In the genomic region with DNA sequence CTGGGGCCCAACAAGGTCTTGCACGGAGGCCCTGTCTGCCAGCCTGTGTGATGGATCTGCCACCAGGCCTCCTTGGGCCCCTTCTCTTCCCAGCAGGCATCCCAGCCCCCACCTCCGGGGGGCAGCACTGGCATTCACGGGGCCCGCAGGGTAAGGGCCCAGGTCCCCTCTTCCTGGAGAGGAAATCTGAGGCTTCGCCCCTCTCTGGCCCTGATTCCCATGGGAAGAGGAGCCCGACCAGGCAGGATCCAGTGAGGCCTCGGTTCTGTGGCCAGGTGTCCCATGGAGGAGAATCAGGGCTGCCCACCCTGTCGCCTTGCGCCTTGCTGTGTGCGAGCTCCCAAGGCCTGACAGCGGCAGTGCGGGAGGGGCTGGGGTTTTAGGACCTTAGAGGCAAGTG, we compare ENCODE assay signal across 13 cellular contexts. TPM values are rescaled to one million over a fixed set of nuclear protein-coding genes. Genes with fewer than 3 reads are reported as not detected.
A peak's percentile ranks its signal among the peaks of the same experiment; 100 is the strongest.
DNase-seq lines count a peak whose midpoint lies in the region; ATAC-seq and TF ChIP-seq lines count a peak whose summit lies in the region.
"Had no signal": no experiment of that assay in that cellular context is flagged by ENCODE, and none has a peak within 500 bp of the region (broad histone marks: within the 10 kb centered on the region; RNA-seq: fewer than 3 reads in every experiment).

No MANE protein-coding gene starts in this region.

- no peak overlapping the region for H4K5ac ChIP-seq in H9 (ENCODE audit: insufficient read length, low read depth, low read length)

- no peak overlapping the region for H2BK20ac ChIP-seq in H9 (ENCODE audit: low read depth, low read length, poor library complexity, severe bottlenecking)

- no peak overlapping the region for H4K8ac ChIP-seq in H9 (replicated peaks; ENCODE audit: insufficient read length, low read depth, low read length)

- H3K23ac ChIP-seq in H9 (ENCODE audit: insufficient read length, low read depth, low read length): no peak overlapping the region

- H3K27me3 ChIP-seq in DOHH2 (ENCODE audit: control insufficient read depth, low read length): no peaks in the 10 kb centered on the region
- H3K27me3 ChIP-seq in H9 (ENCODE audit: insufficient read depth, low read length): no peaks in the 10 kb centered on the region
- H3K27me3 ChIP-seq in naive thymus-derived CD4-positive, alpha-beta T cell (ENCODE audit: control insufficient read depth in 2 of 2, insufficient read depth in 2 of 2, low read length in 2 of 2): no peaks in the 10 kb centered on the region
- H3K27me3 ChIP-seq: Peyer's patch had no signal

- H3K4ac ChIP-seq in H9 (ENCODE audit: low read depth, low read length): no peak overlapping the region

- H3K4me3 Mint-ChIP-seq in H9: no peak overlapping the region
- no peak overlapping the region for H3K4me3 Mint-ChIP-seq in naive thymus-derived CD4-positive, alpha-beta T cell
- H3K4me3 Mint-ChIP-seq: brain; natural killer cell treated with Interleukin-12 subunit alpha and Interleukin-12 subunit beta and Interleukin-15 and Interleukin-18, amount 100 ng/mL, for 72 hours had no signal

- H4K91ac ChIP-seq in H9 (ENCODE audit: insufficient read length, low read depth, low read length): no peak overlapping the region

- no peaks in the 10 kb centered on the region for H3K27me3 Mint-ChIP-seq in H9 (ENCODE audit: low read depth)
- no peaks in the 10 kb centered on the region for H3K27me3 Mint-ChIP-seq in naive thymus-derived CD4-positive, alpha-beta T cell
- H3K27me3 Mint-ChIP-seq: brain; natural killer cell treated with Interleukin-12 subunit alpha and Interleukin-12 subunit beta and Interleukin-15 and Interleukin-18, amount 100 ng/mL, for 72 hours had no signal

- peaks cover 2% of the 10 kb centered on the region for H3K79me2 ChIP-seq in DOHH2 (ENCODE audit: control insufficient read depth, low read length)
- no peaks in the 10 kb centered on the region for H3K79me2 ChIP-seq in H9 (ENCODE audit: insufficient read depth, low read length)

- H2BK120ac ChIP-seq in H9 (ENCODE audit: low read depth, low read length, poor library complexity, severe bottlenecking): no peak overlapping the region

- H3K27ac ChIP-seq in DOHH2 (ENCODE audit: low read depth, low read length) (no peak overlapping the region), H9 (ENCODE audit: insufficient read length, low read depth, low read length) (no peak overlapping the region)
- H3K27ac ChIP-seq in naive thymus-derived CD4-positive, alpha-beta T cell (ENCODE audit: low read depth, low read length): no peak overlapping the region
- H3K27ac ChIP-seq: Peyer's patch had no signal

- H2BK5ac ChIP-seq in H9 (ENCODE audit: insufficient read length, low read length): no peak overlapping the region

- ATAC-seq in naive thymus-derived CD4-positive, alpha-beta T cell: peak; percentile 42
- ATAC-seq in HG03432 (IDR thresholded peaks at IDR 0.05; ENCODE audit: unreplicated experiment): no peak
- ATAC-seq in GM18867 (IDR thresholded peaks at IDR 0.05; ENCODE audit: unreplicated experiment): no peak
- ATAC-seq: natural killer cell treated with Interleukin-12 subunit alpha and Interleukin-12 subunit beta and Interleukin-15 and Interleukin-18, amount 100 ng/mL, for 72 hours had no signal

- no CpG with 5 or more reads among the region's 12 CpGs for WGBS in H9 (ENCODE audit: extremely low coverage, insufficient read length, low lambda C conversion rate)

- no peak overlapping the region for H2BK15ac ChIP-seq in H9 (ENCODE audit: low read depth, low read length)

- CTCF ChIA-PET in naive thymus-derived CD4-positive, alpha-beta T cell (lab: Charles Lee): no interaction called here

- H3K4me3 ChIP-seq in DOHH2 (ENCODE audit: low read length) (no peak overlapping the region), choroid plexus epithelial cell (ENCODE audit: low read depth, low read length) (no peak overlapping the region)
- no peak overlapping the region for H3K4me3 ChIP-seq in naive thymus-derived CD4-positive, alpha-beta T cell (ENCODE audit: low read length)
- H3K4me3 ChIP-seq: Peyer's patch had no signal

- no peak overlapping the region for H3T11ph ChIP-seq in H9 (ENCODE audit: low read length)

- no peak overlapping the region for H3K14ac ChIP-seq in H9 (ENCODE audit: insufficient read depth, low read length)

- H2AK5ac ChIP-seq in H9 (ENCODE audit: insufficient read length, low read length): no peak overlapping the region

- peaks cover 51% of the 10 kb centered on the region for H3K36me3 ChIP-seq in DOHH2 (ENCODE audit: control insufficient read depth, low read length)
- peaks cover 5 to 59% (median 11%) of the 10 kb centered on the region in 3 experiments for H3K36me3 ChIP-seq in naive thymus-derived CD4-positive, alpha-beta T cell (ENCODE audit: control insufficient read depth in 2 of 3, insufficient read depth in 3 of 3, low read length in 3 of 3)

- no peaks in the 10 kb centered on the region for H3K4me1 Mint-ChIP-seq in H9
- H3K4me1 Mint-ChIP-seq in naive thymus-derived CD4-positive, alpha-beta T cell: peaks cover 0 to 4% (median 0%) of the 10 kb centered on the region in 7 donors

- no peaks in the 10 kb centered on the region for H3F3A ChIP-seq in DOHH2 (ENCODE audit: control insufficient read depth, insufficient read depth)

- H3K36me3 Mint-ChIP-seq in H9 (ENCODE audit: insufficient read depth in 1 of 3, low read depth in 3 of 3): peaks cover 3 to 37% (median 21%) of the 10 kb centered on the region in 3 experiments; a peak in 6 of 7 replicates
- H3K36me3 Mint-ChIP-seq in naive thymus-derived CD4-positive, alpha-beta T cell: peaks cover 6 to 30% (median 14%) of the 10 kb centered on the region in 5 donors
- H3K36me3 Mint-ChIP-seq: natural killer cell treated with Interleukin-12 subunit alpha and Interleukin-12 subunit beta and Interleukin-15 and Interleukin-18, amount 100 ng/mL, for 72 hours had no signal

- no peak overlapping the region for H2AFZ ChIP-seq in H9 (ENCODE audit: low read length)

- TF ChIP-seq CTCF in DOHH2 (IDR thresholded peaks at IDR 0.05; ENCODE audit: low read depth, low read length, poor library complexity, severe bottlenecking): peak; percentile 55
- peak; percentile 66 for TF ChIP-seq CTCF in H9 (conservative IDR thresholded peaks at IDR 0.05)
- peak; percentile 37 for TF ChIP-seq CTCF in choroid plexus epithelial cell (conservative IDR thresholded peaks at IDR 0.05; ENCODE audit: low read depth, low read length)

- no peaks in the 10 kb centered on the region for H3K9me3 Mint-ChIP-seq in H9
- no peaks in the 10 kb centered on the region for H3K9me3 Mint-ChIP-seq in naive thymus-derived CD4-positive, alpha-beta T cell
- H3K9me3 Mint-ChIP-seq: brain; natural killer cell treated with Interleukin-12 subunit alpha and Interleukin-12 subunit beta and Interleukin-15 and Interleukin-18, amount 100 ng/mL, for 72 hours had no signal

- no peak overlapping the region for H3K56ac ChIP-seq in H9 (ENCODE audit: insufficient read length, low read depth, low read length)

- H3K18ac ChIP-seq in H9 (ENCODE audit: insufficient read length, low read depth, low read length): no peak overlapping the region

- no peaks in the 10 kb centered on the region for H4K20me1 ChIP-seq in DOHH2 (ENCODE audit: control insufficient read depth, insufficient read depth, low read depth, low read length)
- H4K20me1 ChIP-seq in H9 (ENCODE audit: control insufficient read depth, insufficient read depth, insufficient read length): no peaks in the 10 kb centered on the region

- POLR2A ChIA-PET in naive thymus-derived CD4-positive, alpha-beta T cell (lab: Charles Lee): no interaction called here

- H3K23me2 ChIP-seq in H9 (ENCODE audit: insufficient read length, low read depth, low read length, poor library complexity, severe bottlenecking): no peaks in the 10 kb centered on the region

- H3K9ac ChIP-seq in H9 (ENCODE audit: extremely low read depth, insufficient read length, low read length): no peak overlapping the region

- DNase-seq in H9 (peak; percentile 38), choroid plexus epithelial cell (ENCODE audit: low read depth) (no peak), nucleus accumbens (lab: John Stamatoyannopoulos, UW) (no peak)
- no peak for DNase-seq in naive thymus-derived CD4-positive, alpha-beta T cell
- DNase-seq: DMS153, Kasumi-1, T1000 had no signal

- intact Hi-C loops in naive thymus-derived CD4-positive, alpha-beta T cell (cut with micrococcal nuclease): no loop called here

- no peaks in the 10 kb centered on the region for H3K9me3 ChIP-seq in DOHH2 (ENCODE audit: control insufficient read depth, insufficient read depth, low read length)
- H3K9me3 ChIP-seq in H9 (ENCODE audit: control insufficient read depth, low read depth, low read length): no peaks in the 10 kb centered on the region
- H3K9me3 ChIP-seq in naive thymus-derived CD4-positive, alpha-beta T cell (ENCODE audit: control insufficient read depth in 2 of 3, low read length in 3 of 3): no peaks in the 10 kb centered on the region
- H3K9me3 ChIP-seq: Peyer's patch had no signal

- no peaks in the 10 kb centered on the region for H3K9me2 ChIP-seq in DOHH2 (replicated peaks; ENCODE audit: control insufficient read depth, low read length)

- peak overlapping the region in 1 of 3 experiments; percentile 85; a peak in 2 of 7 replicates for H3K27ac Mint-ChIP-seq in H9
- peak overlapping the region in 1 of 9 donors; percentile 38 for H3K27ac Mint-ChIP-seq in naive thymus-derived CD4-positive, alpha-beta T cell
- H3K27ac Mint-ChIP-seq: natural killer cell treated with Interleukin-12 subunit alpha and Interleukin-12 subunit beta and Interleukin-15 and Interleukin-18, amount 100 ng/mL, for 72 hours had no signal

- no peak overlapping the region for H3K4me2 ChIP-seq in DOHH2 (ENCODE audit: low read length)
- no peak overlapping the region for H3K4me2 ChIP-seq in H9 (ENCODE audit: insufficient read depth, insufficient read length, low read length)

- H2BK12ac ChIP-seq in H9 (ENCODE audit: insufficient read length, low read depth, low read length): no peak overlapping the region

- no peaks in the 10 kb centered on the region for H3K79me1 ChIP-seq in H9 (ENCODE audit: insufficient read depth, low read depth, low read length, poor library complexity, severe bottlenecking)

- H3K4me1 ChIP-seq in DOHH2 (ENCODE audit: control insufficient read depth, low read length) (no peaks in the 10 kb centered on the region), H9 (ENCODE audit: insufficient read depth, low read length) (no peaks in the 10 kb centered on the region)
- no peaks in the 10 kb centered on the region for H3K4me1 ChIP-seq in naive thymus-derived CD4-positive, alpha-beta T cell (ENCODE audit: control insufficient read depth in 2 of 2, insufficient read depth in 2 of 2, low read length in 2 of 2)

RNA-seq across cellular contexts. Expression of a gene that starts 48.4 kb away (rescaled TPM):
- 32.8 and 34.0 TPM in 2 replicates for total RNA-seq in H9 (2021)
- 10 to 100 TPM; 52.2 to 71.5 (median 58.3) TPM for total RNA-seq in naive thymus-derived CD4-positive, alpha-beta T cell
- 10 to 100 TPM; 30.7 to 43.5 TPM for polyA plus RNA-seq in naive thymus-derived CD4-positive, alpha-beta T cell

RNA-seq across cellular contexts. Expression of a gene that starts 55.0 kb away (rescaled TPM):
- not detected in 2 replicates for total RNA-seq in H9 (2021)
- 1 to 10 TPM in 3 of 5 experiments, not detected in 2; 1.4 to 3.3 (median 2.8) TPM for total RNA-seq in naive thymus-derived CD4-positive, alpha-beta T cell
- 1 to 10 TPM; 3.7 to 7.3 TPM for polyA plus RNA-seq in naive thymus-derived CD4-positive, alpha-beta T cell
- total RNA-seq: natural killer cell treated with Interleukin-12 subunit alpha and Interleukin-12 subunit beta and Interleukin-15 and Interleukin-18, amount 100 ng/mL, for 72 hours had no signal
